In the genomic region with DNA sequence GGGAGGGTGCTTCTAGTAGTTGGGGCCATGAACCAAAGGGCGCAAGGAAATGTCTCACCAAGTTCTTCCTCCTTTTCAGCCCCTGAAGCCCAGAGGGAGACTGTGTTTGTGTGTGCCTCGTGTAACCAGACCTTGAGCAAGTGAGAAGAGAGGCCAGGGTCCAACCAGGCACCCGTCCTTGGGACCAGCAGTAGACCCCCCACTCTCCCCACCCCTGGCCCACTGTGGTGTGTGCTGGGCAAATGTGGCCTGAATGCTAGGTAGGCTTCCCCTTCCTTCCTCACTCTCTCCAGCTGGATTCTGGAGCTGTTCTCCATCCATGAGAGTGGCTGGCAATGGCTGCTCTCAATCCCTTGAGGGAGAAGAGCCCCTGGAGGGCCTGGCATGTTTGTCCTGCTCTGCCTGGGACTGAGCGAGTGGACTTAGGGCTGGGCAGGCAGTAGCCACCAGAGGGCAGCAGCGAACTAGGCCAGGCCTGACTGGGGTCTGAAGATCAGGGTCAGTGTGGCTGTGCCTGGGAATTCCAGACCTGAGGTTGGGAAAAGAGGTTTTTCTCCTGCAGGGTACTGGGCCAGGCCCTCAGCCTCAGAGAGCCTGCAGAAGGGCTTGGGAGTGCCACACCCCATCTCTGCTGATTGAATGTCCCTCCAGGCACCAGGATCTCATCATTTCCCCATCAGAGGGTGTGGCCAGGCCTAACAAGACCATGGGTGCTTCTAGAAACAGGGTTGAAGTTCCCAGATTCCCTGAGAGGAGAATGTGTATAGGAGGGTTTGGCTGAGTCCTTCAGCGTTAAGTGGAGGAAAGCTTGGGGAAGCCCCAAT, we compare ENCODE assay signal across 1 cellular context.
TF ChIP-seq lines count a peak whose summit lies in the region.

No MANE protein-coding gene starts in this region.

TF ChIP-seq in HepG2, 621 proteins besides CTCF, POLR2A, EP300 and RAD21 (continued from another document and continues in another):
- TF ChIP-seq, protein P1, sequence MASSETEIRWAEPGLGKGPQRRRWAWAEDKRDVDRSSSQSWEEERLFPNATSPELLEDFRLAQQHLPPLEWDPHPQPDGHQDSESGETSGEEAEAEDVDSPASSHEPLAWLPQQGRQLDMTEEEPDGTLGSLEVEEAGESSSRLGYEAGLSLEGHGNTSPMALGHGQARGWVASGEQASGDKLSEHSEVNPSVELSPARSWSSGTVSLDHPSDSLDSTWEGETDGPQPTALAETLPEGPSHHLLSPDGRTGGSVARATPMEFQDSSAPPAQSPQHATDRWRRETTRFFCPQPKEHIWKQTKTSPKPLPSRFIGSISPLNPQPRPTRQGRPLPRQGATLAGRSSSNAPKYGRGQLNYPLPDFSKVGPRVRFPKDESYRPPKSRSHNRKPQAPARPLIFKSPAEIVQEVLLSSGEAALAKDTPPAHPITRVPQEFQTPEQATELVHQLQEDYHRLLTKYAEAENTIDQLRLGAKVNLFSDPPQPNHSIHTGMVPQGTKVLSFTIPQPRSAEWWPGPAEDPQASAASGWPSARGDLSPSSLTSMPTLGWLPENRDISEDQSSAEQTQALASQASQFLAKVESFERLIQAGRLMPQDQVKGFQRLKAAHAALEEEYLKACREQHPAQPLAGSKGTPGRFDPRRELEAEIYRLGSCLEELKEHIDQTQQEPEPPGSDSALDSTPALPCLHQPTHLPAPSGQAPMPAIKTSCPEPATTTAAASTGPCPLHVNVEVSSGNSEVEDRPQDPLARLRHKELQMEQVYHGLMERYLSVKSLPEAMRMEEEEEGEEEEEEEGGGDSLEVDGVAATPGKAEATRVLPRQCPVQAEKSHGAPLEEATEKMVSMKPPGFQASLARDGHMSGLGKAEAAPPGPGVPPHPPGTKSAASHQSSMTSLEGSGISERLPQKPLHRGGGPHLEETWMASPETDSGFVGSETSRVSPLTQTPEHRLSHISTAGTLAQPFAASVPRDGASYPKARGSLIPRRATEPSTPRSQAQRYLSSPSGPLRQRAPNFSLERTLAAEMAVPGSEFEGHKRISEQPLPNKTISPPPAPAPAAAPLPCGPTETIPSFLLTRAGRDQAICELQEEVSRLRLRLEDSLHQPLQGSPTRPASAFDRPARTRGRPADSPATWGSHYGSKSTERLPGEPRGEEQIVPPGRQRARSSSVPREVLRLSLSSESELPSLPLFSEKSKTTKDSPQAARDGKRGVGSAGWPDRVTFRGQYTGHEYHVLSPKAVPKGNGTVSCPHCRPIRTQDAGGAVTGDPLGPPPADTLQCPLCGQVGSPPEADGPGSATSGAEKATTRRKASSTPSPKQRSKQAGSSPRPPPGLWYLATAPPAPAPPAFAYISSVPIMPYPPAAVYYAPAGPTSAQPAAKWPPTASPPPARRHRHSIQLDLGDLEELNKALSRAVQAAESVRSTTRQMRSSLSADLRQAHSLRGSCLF (CRISPR knock-in tag; IDR thresholded peaks at IDR 0.05; ENCODE audit: borderline replicate concordance) = no peak
- TF ChIP-seq ZIK1 (CRISPR knock-in tag; IDR thresholded peaks at IDR 0.05; ENCODE audit: borderline replicate concordance, low read depth) = no peak
- TF ChIP-seq, protein P2, sequence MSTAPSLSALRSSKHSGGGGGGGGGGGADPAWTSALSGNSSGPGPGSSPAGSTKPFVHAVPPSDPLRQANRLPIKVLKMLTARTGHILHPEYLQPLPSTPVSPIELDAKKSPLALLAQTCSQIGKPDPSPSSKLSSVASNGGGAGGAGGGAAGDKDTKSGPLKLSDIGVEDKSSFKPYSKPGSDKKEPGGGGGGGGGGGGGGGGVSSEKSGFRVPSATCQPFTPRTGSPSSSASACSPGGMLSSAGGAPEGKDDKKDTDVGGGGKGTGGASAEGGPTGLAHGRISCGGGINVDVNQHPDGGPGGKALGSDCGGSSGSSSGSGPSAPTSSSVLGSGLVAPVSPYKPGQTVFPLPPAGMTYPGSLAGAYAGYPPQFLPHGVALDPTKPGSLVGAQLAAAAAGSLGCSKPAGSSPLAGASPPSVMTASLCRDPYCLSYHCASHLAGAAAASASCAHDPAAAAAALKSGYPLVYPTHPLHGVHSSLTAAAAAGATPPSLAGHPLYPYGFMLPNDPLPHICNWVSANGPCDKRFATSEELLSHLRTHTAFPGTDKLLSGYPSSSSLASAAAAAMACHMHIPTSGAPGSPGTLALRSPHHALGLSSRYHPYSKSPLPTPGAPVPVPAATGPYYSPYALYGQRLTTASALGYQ (CRISPR knock-in tag; IDR thresholded peaks at IDR 0.05) = no peak
- TF ChIP-seq KLF9 (CRISPR knock-in tag; IDR thresholded peaks at IDR 0.05; ENCODE audit: low read depth) = no peak
- no peak for TF ChIP-seq HMGA1 (CRISPR knock-in tag; conservative IDR thresholded peaks at IDR 0.05)
- 0 out of 2 replicates have a peak, but pooled peaks have one; percentile 51 for TF ChIP-seq AKAP8 (CRISPR knock-in tag; IDR thresholded peaks at IDR 0.05)
- TF ChIP-seq ZFP90 (CRISPR knock-in tag; IDR thresholded peaks at IDR 0.05; ENCODE audit: borderline replicate concordance) = no peak
- TF ChIP-seq MAFF (IDR thresholded peaks at IDR 0.05; ENCODE audit: low read depth, low read length) = no peak
- no peak for TF ChIP-seq JDP2 (CRISPR knock-in tag; IDR thresholded peaks at IDR 0.05; ENCODE audit: borderline replicate concordance)
- no peak for TF ChIP-seq PLRG1 (conservative IDR thresholded peaks at IDR 0.05)
- TF ChIP-seq PITX1 (CRISPR knock-in tag; IDR thresholded peaks at IDR 0.05) = peak; percentile 43; the same call in 1 of the 2 replicates
- TF ChIP-seq ONECUT2 (CRISPR knock-in tag; IDR thresholded peaks at IDR 0.05) = no peak
- TF ChIP-seq, protein P3, sequence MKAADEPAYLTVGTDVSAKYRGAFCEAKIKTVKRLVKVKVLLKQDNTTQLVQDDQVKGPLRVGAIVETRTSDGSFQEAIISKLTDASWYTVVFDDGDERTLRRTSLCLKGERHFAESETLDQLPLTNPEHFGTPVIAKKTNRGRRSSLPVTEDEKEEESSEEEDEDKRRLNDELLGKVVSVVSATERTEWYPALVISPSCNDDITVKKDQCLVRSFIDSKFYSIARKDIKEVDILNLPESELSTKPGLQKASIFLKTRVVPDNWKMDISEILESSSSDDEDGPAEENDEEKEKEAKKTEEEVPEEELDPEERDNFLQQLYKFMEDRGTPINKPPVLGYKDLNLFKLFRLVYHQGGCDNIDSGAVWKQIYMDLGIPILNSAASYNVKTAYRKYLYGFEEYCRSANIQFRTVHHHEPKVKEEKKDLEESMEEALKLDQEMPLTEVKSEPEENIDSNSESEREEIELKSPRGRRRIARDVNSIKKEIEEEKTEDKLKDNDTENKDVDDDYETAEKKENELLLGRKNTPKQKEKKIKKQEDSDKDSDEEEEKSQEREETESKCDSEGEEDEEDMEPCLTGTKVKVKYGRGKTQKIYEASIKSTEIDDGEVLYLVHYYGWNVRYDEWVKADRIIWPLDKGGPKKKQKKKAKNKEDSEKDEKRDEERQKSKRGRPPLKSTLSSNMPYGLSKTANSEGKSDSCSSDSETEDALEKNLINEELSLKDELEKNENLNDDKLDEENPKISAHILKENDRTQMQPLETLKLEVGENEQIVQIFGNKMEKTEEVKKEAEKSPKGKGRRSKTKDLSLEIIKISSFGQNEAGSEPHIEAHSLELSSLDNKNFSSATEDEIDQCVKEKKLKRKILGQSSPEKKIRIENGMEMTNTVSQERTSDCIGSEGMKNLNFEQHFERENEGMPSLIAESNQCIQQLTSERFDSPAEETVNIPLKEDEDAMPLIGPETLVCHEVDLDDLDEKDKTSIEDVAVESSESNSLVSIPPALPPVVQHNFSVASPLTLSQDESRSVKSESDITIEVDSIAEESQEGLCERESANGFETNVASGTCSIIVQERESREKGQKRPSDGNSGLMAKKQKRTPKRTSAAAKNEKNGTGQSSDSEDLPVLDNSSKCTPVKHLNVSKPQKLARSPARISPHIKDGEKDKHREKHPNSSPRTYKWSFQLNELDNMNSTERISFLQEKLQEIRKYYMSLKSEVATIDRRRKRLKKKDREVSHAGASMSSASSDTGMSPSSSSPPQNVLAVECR (CRISPR knock-in tag; IDR thresholded peaks at IDR 0.05; ENCODE audit: borderline replicate concordance) = peak; percentile 35; the same call in 1 of the 2 replicates
- TF ChIP-seq DR1 (CRISPR knock-in tag; IDR thresholded peaks at IDR 0.05) = no peak
- TF ChIP-seq, protein P4, sequence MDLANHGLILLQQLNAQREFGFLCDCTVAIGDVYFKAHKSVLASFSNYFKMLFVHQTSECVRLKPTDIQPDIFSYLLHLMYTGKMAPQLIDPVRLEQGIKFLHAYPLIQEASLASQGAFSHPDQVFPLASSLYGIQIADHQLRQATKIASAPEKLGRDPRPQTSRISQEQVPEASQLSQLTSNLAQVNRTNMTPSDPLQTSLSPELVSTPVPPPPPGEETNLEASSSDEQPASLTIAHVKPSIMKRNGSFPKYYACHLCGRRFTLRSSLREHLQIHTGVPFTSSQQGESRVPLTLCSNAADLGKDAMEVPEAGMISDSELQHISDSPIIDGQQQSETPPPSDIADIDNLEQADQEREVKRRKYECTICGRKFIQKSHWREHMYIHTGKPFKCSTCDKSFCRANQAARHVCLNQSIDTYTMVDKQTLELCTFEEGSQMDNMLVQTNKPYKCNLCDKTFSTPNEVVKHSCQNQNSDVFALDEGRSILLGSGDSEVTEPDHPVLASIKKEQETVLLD (CRISPR knock-in tag; IDR thresholded peaks at IDR 0.05; ENCODE audit: low read depth) = no peak
- TF ChIP-seq RELA (CRISPR knock-in tag; IDR thresholded peaks at IDR 0.05) = peak; percentile 71; the same call in 1 of the 2 replicates
- TF ChIP-seq ZNF232 (CRISPR knock-in tag; IDR thresholded peaks at IDR 0.05; ENCODE audit: borderline replicate concordance) = no peak
- no peak for TF ChIP-seq YEATS2 (CRISPR knock-in tag; IDR thresholded peaks at IDR 0.05; ENCODE audit: borderline replicate concordance)
- TF ChIP-seq, protein P5, sequence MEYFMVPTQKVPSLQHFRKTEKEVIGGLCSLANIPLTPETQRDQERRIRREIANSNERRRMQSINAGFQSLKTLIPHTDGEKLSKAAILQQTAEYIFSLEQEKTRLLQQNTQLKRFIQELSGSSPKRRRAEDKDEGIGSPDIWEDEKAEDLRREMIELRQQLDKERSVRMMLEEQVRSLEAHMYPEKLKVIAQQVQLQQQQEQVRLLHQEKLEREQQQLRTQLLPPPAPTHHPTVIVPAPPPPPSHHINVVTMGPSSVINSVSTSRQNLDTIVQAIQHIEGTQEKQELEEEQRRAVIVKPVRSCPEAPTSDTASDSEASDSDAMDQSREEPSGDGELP (IDR thresholded peaks at IDR 0.05; ENCODE audit: borderline replicate concordance, low read depth) = no peak
- peak; percentile 85; the same call in 1 of the 2 replicates for TF ChIP-seq MIER3 (CRISPR knock-in tag; IDR thresholded peaks at IDR 0.05; ENCODE audit: borderline replicate concordance)
- no peak for TF ChIP-seq SNAI1 (CRISPR knock-in tag; IDR thresholded peaks at IDR 0.05; ENCODE audit: borderline replicate concordance)
- TF ChIP-seq ZNF33A (CRISPR knock-in tag; IDR thresholded peaks at IDR 0.05; ENCODE audit: borderline replicate concordance) = no peak
- TF ChIP-seq RXRB (CRISPR knock-in tag; IDR thresholded peaks at IDR 0.05; ENCODE audit: borderline replicate concordance) = peak; percentile 66; the same call in 1 of the 2 replicates
- no peak for TF ChIP-seq AGO1 (IDR thresholded peaks at IDR 0.05; ENCODE audit: low read depth, low read length, poor library complexity, severe bottlenecking)
- no peak for TF ChIP-seq ZNF737 (CRISPR knock-in tag; IDR thresholded peaks at IDR 0.05; ENCODE audit: borderline replicate concordance)
- TF ChIP-seq, protein P6, sequence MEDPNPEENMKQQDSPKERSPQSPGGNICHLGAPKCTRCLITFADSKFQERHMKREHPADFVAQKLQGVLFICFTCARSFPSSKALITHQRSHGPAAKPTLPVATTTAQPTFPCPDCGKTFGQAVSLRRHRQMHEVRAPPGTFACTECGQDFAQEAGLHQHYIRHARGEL (CRISPR knock-in tag; IDR thresholded peaks at IDR 0.05) = no peak
- no peak for TF ChIP-seq SP2 (CRISPR knock-in tag; IDR thresholded peaks at IDR 0.05)
- TF ChIP-seq ETV6 (CRISPR knock-in tag; conservative IDR thresholded peaks at IDR 0.05) = no peak
- TF ChIP-seq, protein P7, sequence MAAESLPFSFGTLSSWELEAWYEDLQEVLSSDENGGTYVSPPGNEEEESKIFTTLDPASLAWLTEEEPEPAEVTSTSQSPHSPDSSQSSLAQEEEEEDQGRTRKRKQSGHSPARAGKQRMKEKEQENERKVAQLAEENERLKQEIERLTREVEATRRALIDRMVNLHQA (CRISPR knock-in tag; IDR thresholded peaks at IDR 0.05) = no peak
- no peak for TF ChIP-seq NFE2 (CRISPR knock-in tag; IDR thresholded peaks at IDR 0.05)
- no peak for TF ChIP-seq SNAPC2 (CRISPR knock-in tag; IDR thresholded peaks at IDR 0.05)
- TF ChIP-seq NFYB (CRISPR knock-in tag; IDR thresholded peaks at IDR 0.05) = no peak
- no peak for TF ChIP-seq ZNF678 (CRISPR knock-in tag; IDR thresholded peaks at IDR 0.05)
- no peak for TF ChIP-seq ZNF30 (CRISPR knock-in tag; IDR thresholded peaks at IDR 0.05)
- no peak for TF ChIP-seq ZNF207 (IDR thresholded peaks at IDR 0.05; ENCODE audit: borderline replicate concordance)
- no peak for TF ChIP-seq CAMTA2 (CRISPR knock-in tag; IDR thresholded peaks at IDR 0.05; ENCODE audit: borderline replicate concordance)
- no peak for TF ChIP-seq TOPORS (CRISPR knock-in tag; IDR thresholded peaks at IDR 0.05)
- no peak for TF ChIP-seq MXI1 (IDR thresholded peaks at IDR 0.05; ENCODE audit: borderline replicate concordance, low read depth, low read length)
- TF ChIP-seq KDM4B (CRISPR knock-in tag; IDR thresholded peaks at IDR 0.05) = 0 out of 2 replicates have a peak, but pooled peaks have one; percentile 36
- TF ChIP-seq, protein P8, sequence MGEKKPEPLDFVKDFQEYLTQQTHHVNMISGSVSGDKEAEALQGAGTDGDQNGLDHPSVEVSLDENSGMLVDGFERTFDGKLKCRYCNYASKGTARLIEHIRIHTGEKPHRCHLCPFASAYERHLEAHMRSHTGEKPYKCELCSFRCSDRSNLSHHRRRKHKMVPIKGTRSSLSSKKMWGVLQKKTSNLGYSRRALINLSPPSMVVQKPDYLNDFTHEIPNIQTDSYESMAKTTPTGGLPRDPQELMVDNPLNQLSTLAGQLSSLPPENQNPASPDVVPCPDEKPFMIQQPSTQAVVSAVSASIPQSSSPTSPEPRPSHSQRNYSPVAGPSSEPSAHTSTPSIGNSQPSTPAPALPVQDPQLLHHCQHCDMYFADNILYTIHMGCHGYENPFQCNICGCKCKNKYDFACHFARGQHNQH (CRISPR knock-in tag; IDR thresholded peaks at IDR 0.05) = peak; percentile 49; the same call in 1 of the 2 replicates
- no peak for TF ChIP-seq ZNF282 (IDR thresholded peaks at IDR 0.05; ENCODE audit: partially characterized antibody)
- TF ChIP-seq BHLHE40 (IDR thresholded peaks at IDR 0.05; ENCODE audit: low read length) = 0 out of 2 replicates have a peak, but pooled peaks have one; percentile 19
- TF ChIP-seq PTBP1 (IDR thresholded peaks at IDR 0.05; ENCODE audit: low read depth, low read length, poor library complexity, severe bottlenecking) = no peak
- no peak for TF ChIP-seq ELF4 (CRISPR knock-in tag; IDR thresholded peaks at IDR 0.05; ENCODE audit: borderline replicate concordance)
- no peak for TF ChIP-seq NKX3-1 (CRISPR knock-in tag; IDR thresholded peaks at IDR 0.05)
